ENCODE assay signal across 18 cellular contexts in genomic region chr6:2155206-2155605, GRCh38.
DNase-seq lines count a peak whose midpoint lies in the region; ATAC-seq, FAIRE-seq and TF ChIP-seq lines count a peak whose summit lies in the region.
"Had no signal": no experiment of that assay in that cellular context is flagged by ENCODE, and none has a peak within 500 bp of the region (broad histone marks: within the 10 kb centered on the region; RNA-seq: fewer than 3 reads in every experiment).

No MANE protein-coding gene starts in this region.

- H3K4me1 Mint-ChIP-seq in glutamatergic neuron (ENCODE audit: low read depth, unreplicated experiment), result peaks cover 24% of the 10 kb centered on the region

- H3K23ac ChIP-seq in neuronal stem cell (ENCODE audit: low read depth, low read length, poor library complexity), result no peak overlapping the region

- no peaks in the 10 kb centered on the region for H3K79me1 ChIP-seq in neuronal stem cell (ENCODE audit: low read depth, low read length)

- H3K18ac ChIP-seq in neuronal stem cell (ENCODE audit: low read length), result no peak overlapping the region

- H3K27me3 Mint-ChIP-seq in glutamatergic neuron (ENCODE audit: unreplicated experiment), result no peaks in the 10 kb centered on the region
- H3K27me3 Mint-ChIP-seq: CD4-positive, alpha-beta T cell had no signal

- H2BK12ac ChIP-seq in neuronal stem cell (ENCODE audit: low read length), result no peak overlapping the region

- H3K4me2 ChIP-seq in neuronal stem cell (ENCODE audit: insufficient read depth, low read length, poor library complexity, severe bottlenecking), result no peak overlapping the region

- no peak overlapping the region for H3K4ac ChIP-seq in neuronal stem cell (ENCODE audit: low read length)

- TF ChIP-seq POLR2A in H54 (IDR thresholded peaks at IDR 0.05; ENCODE audit: low read depth, low read length), result no peak

- H3K27me3 ChIP-seq in neuronal stem cell (ENCODE audit: control insufficient read depth in 3 of 3, insufficient read depth in 3 of 3, low read depth in 1 of 3, low read length in 3 of 3), result no peaks in the 10 kb centered on the region
- H3K27me3 ChIP-seq: MG63 had no signal

- peak overlapping the region; percentile 43 for H3K4me3 Mint-ChIP-seq in glutamatergic neuron (ENCODE audit: unreplicated experiment)
- H3K4me3 Mint-ChIP-seq: CD4-positive, alpha-beta T cell; T-helper 2 cell treated with Interferon-gamma antibody and Interleukin-4, amounts not matched to agents 5 μg/mL and 100 μg/mL, for 36 hours had no signal

- no peak overlapping the region for H4K91ac ChIP-seq in neuronal stem cell (ENCODE audit: low read depth, low read length, poor library complexity)

- H3K9me3 ChIP-seq in neuronal stem cell (replicated peaks in 1 of 2; ENCODE audit: control insufficient read depth in 2 of 2, insufficient read depth in 1 of 2, low read depth in 1 of 2, low read length in 2 of 2), result no peaks in the 10 kb centered on the region
- H3K9me3 ChIP-seq: MG63 had no signal

- no peak overlapping the region for H2BK5ac ChIP-seq in neuronal stem cell (ENCODE audit: low read length)

- no peak overlapping the region for H3K4me3 ChIP-seq in neuronal stem cell (ENCODE audit: low read length in 2 of 2)
- H3K4me3 ChIP-seq: MG63 had no signal

- H2AFZ ChIP-seq in neuronal stem cell (ENCODE audit: low read length), result no peak overlapping the region

- no CpG with 5 or more reads among the region's 1 CpG for WGBS in neuronal stem cell (ENCODE audit: extremely low coverage in 2 of 2, insufficient read length in 2 of 2, insufficient replicate concordance in 1 of 2), 2 donors

- H3K36me3 ChIP-seq in neuronal stem cell (replicated peaks in 1 of 2; ENCODE audit: control insufficient read depth in 2 of 2, insufficient read depth in 2 of 2, low read length in 2 of 2), result no peaks in the 10 kb centered on the region
- H3K36me3 ChIP-seq: MG63 had no signal

- FAIRE-seq in H54 (lab: Jason Lieb, UNC), result no peak
- FAIRE-seq: H1, HepG2, RCC 7860 had no signal

- ATAC-seq in GM18907 (IDR thresholded peaks at IDR 0.05; ENCODE audit: unreplicated experiment), result no peak
- ATAC-seq: HepG2 had no signal

- no peaks in the 10 kb centered on the region for H3K4me1 ChIP-seq in neuronal stem cell (ENCODE audit: control insufficient read depth in 2 of 2, insufficient read depth in 1 of 2, low read depth in 1 of 2, low read length in 2 of 2)

- no peak overlapping the region for H2AK5ac ChIP-seq in neuronal stem cell (ENCODE audit: low read depth, low read length)

- no peak overlapping the region for H2BK15ac ChIP-seq in neuronal stem cell (ENCODE audit: low read length)

- H3K9me3 Mint-ChIP-seq in glutamatergic neuron (ENCODE audit: unreplicated experiment), result no peaks in the 10 kb centered on the region
- H3K9me3 Mint-ChIP-seq: CD4-positive, alpha-beta T cell; T-helper 2 cell treated with Interferon-gamma antibody and Interleukin-4, amounts not matched to agents 5 μg/mL and 100 μg/mL, for 36 hours had no signal

- no peak overlapping the region for H2BK120ac ChIP-seq in neuronal stem cell (ENCODE audit: low read depth, low read length)

- H3K27ac Mint-ChIP-seq in glutamatergic neuron (ENCODE audit: unreplicated experiment), result no peak overlapping the region
- H3K27ac Mint-ChIP-seq: CD4-positive, alpha-beta T cell; T-helper 2 cell treated with Interferon-gamma antibody and Interleukin-4, amounts not matched to agents 5 μg/mL and 100 μg/mL, for 36 hours had no signal

- H3K14ac ChIP-seq in neuronal stem cell (ENCODE audit: low read length), result no peak overlapping the region

- H4K8ac ChIP-seq in neuronal stem cell (ENCODE audit: low read depth, low read length), result no peak overlapping the region

- peak; percentile 38 for DNase-seq in NOMO-1 treated with DMSO at 0.1 percent for 48 hours (lab: John Stamatoyannopoulos, UW; ENCODE audit: unreplicated experiment)
- DNase-seq in NOMO-1 treated with dmso at 0.1 percent for 144 hours (lab: John Stamatoyannopoulos, UW; ENCODE audit: unreplicated experiment), result no peak
- peak; percentile 20 for DNase-seq in NCI-H1092 treated with DMSO at 0.1 percent for 48 hours (lab: John Stamatoyannopoulos, UW)
- DNase-seq in NCI-H446 treated with DMSO at 0.1 percent for 48 hours (lab: John Stamatoyannopoulos, UW), result peak; percentile 15
- DNase-seq in glutamatergic neuron, result no peak
- DNase-seq in H54 (ENCODE audit: insufficient read length, low spot score), result no peak
- no peak for DNase-seq in neuronal stem cell (ENCODE audit: low spot score)
- DNase-seq: CD4-positive, alpha-beta T cell; MG63; NCI-H1694; NCI-H2227 treated with DMSO at 0.1 percent for 48 hours; NCI-H526 treated with DMSO at 0.1 percent for 48 hours; SIG-M5 had no signal

- H3K27ac ChIP-seq in neuronal stem cell (replicated peaks; ENCODE audit: low read length), result no peak overlapping the region

- H3K9ac ChIP-seq in neuronal stem cell (ENCODE audit: low read depth, low read length, poor library complexity), result no peak overlapping the region

- H3K36me3 Mint-ChIP-seq in glutamatergic neuron (ENCODE audit: unreplicated experiment), result no peaks in the 10 kb centered on the region

- no peak for TF ChIP-seq CTCF in glutamatergic neuron (IDR thresholded peaks at IDR 0.05; ENCODE audit: partially characterized antibody, unreplicated experiment)

Comparison
In these comparisons a context has a peak if more than half of its experiments do, and no peak if none do; other contexts are left out.
1. DNase-seq: peak in NOMO-1 treated with DMSO at 0.1 percent for 48 hours (single experiment), NCI-H1092 treated with DMSO at 0.1 percent for 48 hours (single experiment) and NCI-H446 treated with DMSO at 0.1 percent for 48 hours (single experiment); none in NOMO-1 treated with dmso at 0.1 percent for 144 hours (single experiment), glutamatergic neuron (single experiment), H54 (single experiment) and neuronal stem cell (single experiment).